1 cellular context compared by ENCODE assay signal in the genomic region with DNA sequence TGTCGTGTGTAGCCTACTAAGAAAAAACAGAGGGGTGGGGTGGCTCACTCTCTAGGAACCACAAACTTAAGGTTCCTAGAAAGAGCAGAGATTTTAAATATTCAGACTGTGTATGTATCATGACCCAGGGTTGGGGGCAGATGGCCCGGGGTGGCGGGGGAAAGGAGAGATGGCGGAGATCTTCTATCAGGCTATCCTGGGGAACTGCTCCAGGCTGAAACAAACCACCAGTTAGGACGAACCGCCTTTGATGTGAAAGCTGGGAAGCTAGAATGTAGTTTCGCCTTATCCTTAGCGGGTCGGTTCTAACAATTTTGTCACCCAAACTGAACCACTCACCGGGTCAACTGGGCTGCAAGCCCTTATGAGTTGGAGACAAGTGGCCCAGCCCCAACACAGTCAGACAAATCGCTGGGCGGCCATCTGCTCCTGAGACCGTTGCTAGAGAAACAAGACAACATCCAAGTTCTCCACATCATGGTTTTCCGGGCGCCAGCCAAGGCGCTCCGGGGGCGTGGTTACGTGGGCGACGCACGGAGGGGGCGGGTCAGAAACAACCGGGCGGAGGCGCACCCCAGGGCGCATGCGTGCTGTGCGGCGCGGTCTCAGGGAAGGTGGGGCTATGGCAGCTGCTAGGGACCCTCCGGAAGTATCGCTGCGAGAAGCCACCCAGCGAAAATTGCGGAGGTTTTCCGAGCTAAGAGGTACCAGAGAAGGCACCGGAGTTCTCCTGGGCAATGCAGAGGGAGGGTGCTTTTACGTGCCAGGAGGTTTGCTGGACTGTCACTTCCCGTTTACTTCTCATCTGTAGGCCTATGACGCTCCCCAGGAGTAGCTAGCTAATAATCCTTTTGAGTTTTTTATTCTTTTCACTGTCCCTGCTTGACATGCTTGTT.
TF ChIP-seq lines count a peak whose summit lies in the region.

TSS of gene FPGT (plus strand) at position 586 of the 896 bp plus-strand sequence. CDS start at position 623, 37 bp downstream.
TSS of gene LRRIQ3 (minus strand) at position 520 of the 896 bp plus-strand sequence. CDS start 14,492 bp downstream, outside the sequence.

TF ChIP-seq in HEK293, 187 proteins besides CTCF, POLR2A, EP300 and RAD21 (continued from another document and continues in another):
- TF ChIP-seq, protein P1, sequence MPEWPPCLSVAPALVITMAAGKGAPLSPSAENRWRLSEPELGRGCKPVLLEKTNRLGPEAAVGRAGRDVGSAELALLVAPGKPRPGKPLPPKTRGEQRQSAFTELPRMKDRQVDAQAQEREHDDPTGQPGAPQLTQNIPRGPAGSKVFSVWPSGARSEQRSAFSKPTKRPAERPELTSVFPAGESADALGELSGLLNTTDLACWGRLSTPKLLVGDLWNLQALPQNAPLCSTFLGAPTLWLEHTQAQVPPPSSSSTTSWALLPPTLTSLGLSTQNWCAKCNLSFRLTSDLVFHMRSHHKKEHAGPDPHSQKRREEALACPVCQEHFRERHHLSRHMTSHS (tag by site-specific recombination; IDR thresholded peaks at IDR 0.05), result no peak
- no peak for TF ChIP-seq ZBTB7A (tag by site-specific recombination; IDR thresholded peaks at IDR 0.05; ENCODE audit: low read depth)
- no peak for TF ChIP-seq ZBTB6 (tag by site-specific recombination; IDR thresholded peaks at IDR 0.05)
- no peak for TF ChIP-seq ZNF530 (tag by site-specific recombination; IDR thresholded peaks at IDR 0.05; ENCODE audit: low read depth)
- TF ChIP-seq, protein P2, sequence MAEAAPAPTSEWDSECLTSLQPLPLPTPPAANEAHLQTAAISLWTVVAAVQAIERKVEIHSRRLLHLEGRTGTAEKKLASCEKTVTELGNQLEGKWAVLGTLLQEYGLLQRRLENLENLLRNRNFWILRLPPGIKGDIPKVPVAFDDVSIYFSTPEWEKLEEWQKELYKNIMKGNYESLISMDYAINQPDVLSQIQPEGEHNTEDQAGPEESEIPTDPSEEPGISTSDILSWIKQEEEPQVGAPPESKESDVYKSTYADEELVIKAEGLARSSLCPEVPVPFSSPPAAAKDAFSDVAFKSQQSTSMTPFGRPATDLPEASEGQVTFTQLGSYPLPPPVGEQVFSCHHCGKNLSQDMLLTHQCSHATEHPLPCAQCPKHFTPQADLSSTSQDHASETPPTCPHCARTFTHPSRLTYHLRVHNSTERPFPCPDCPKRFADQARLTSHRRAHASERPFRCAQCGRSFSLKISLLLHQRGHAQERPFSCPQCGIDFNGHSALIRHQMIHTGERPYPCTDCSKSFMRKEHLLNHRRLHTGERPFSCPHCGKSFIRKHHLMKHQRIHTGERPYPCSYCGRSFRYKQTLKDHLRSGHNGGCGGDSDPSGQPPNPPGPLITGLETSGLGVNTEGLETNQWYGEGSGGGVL (tag by site-specific recombination; IDR thresholded peaks at IDR 0.05), result no peak
- TF ChIP-seq IKZF3 (tag by site-specific recombination; IDR thresholded peaks at IDR 0.05), result peak; percentile 70
- TF ChIP-seq, protein P3, sequence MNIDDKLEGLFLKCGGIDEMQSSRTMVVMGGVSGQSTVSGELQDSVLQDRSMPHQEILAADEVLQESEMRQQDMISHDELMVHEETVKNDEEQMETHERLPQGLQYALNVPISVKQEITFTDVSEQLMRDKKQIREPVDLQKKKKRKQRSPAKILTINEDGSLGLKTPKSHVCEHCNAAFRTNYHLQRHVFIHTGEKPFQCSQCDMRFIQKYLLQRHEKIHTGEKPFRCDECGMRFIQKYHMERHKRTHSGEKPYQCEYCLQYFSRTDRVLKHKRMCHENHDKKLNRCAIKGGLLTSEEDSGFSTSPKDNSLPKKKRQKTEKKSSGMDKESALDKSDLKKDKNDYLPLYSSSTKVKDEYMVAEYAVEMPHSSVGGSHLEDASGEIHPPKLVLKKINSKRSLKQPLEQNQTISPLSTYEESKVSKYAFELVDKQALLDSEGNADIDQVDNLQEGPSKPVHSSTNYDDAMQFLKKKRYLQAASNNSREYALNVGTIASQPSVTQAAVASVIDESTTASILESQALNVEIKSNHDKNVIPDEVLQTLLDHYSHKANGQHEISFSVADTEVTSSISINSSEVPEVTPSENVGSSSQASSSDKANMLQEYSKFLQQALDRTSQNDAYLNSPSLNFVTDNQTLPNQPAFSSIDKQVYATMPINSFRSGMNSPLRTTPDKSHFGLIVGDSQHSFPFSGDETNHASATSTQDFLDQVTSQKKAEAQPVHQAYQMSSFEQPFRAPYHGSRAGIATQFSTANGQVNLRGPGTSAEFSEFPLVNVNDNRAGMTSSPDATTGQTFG (tag by site-specific recombination; IDR thresholded peaks at IDR 0.05; ENCODE audit: borderline replicate concordance), result no peak
- no peak for TF ChIP-seq HOXA7 (CRISPR knock-in tag; IDR thresholded peaks at IDR 0.05; ENCODE audit: borderline replicate concordance)
- no peak for TF ChIP-seq ZNF274 (IDR thresholded peaks at IDR 0.05; ENCODE audit: low read length)
- TF ChIP-seq ZNF274 (tag by site-specific recombination; IDR thresholded peaks at IDR 0.05; ENCODE audit: borderline replicate concordance), result no peak
- peak; percentile 67 for TF ChIP-seq ZBTB8A (tag by site-specific recombination; IDR thresholded peaks at IDR 0.05)
- no peak for TF ChIP-seq ZNF433 (tag by site-specific recombination; IDR thresholded peaks at IDR 0.05; ENCODE audit: low read depth)
- TF ChIP-seq ZNF292 (tag by site-specific recombination; IDR thresholded peaks at IDR 0.05; ENCODE audit: borderline replicate concordance, low read depth), result no peak
- TF ChIP-seq ZNF2 (tag by site-specific recombination; IDR thresholded peaks at IDR 0.05), result no peak
- no peak for TF ChIP-seq ZNF23 (tag by site-specific recombination; IDR thresholded peaks at IDR 0.05; ENCODE audit: borderline replicate concordance)
- TF ChIP-seq SCRT1 (tag by site-specific recombination; IDR thresholded peaks at IDR 0.05; ENCODE audit: borderline replicate concordance), result no peak
- TF ChIP-seq ZNF404 (tag by site-specific recombination; IDR thresholded peaks at IDR 0.05), result no peak
- no peak for TF ChIP-seq ZNF514 (tag by site-specific recombination; IDR thresholded peaks at IDR 0.05)
- no peak for TF ChIP-seq OSR2 (tag by site-specific recombination; IDR thresholded peaks at IDR 0.05)
- peak; percentile 54; the same call in 1 of the 2 replicates for TF ChIP-seq ZNF335 (tag by site-specific recombination; conservative IDR thresholded peaks at IDR 0.05)
- no peak for TF ChIP-seq REPIN1 (tag by site-specific recombination; IDR thresholded peaks at IDR 0.05; ENCODE audit: low read depth)
- TF ChIP-seq ZFP3 (tag by site-specific recombination; IDR thresholded peaks at IDR 0.05; ENCODE audit: low read depth), result no peak
- no peak for TF ChIP-seq ZNF777 (tag by site-specific recombination; IDR thresholded peaks at IDR 0.05; ENCODE audit: borderline replicate concordance)
- TF ChIP-seq, protein P4, sequence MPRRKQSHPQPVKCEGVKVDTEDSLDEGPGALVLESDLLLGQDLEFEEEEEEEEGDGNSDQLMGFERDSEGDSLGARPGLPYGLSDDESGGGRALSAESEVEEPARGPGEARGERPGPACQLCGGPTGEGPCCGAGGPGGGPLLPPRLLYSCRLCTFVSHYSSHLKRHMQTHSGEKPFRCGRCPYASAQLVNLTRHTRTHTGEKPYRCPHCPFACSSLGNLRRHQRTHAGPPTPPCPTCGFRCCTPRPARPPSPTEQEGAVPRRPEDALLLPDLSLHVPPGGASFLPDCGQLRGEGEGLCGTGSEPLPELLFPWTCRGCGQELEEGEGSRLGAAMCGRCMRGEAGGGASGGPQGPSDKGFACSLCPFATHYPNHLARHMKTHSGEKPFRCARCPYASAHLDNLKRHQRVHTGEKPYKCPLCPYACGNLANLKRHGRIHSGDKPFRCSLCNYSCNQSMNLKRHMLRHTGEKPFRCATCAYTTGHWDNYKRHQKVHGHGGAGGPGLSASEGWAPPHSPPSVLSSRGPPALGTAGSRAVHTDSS (tag by site-specific recombination; IDR thresholded peaks at IDR 0.05), result no peak
- no peak for TF ChIP-seq ZNF211 (tag by site-specific recombination; IDR thresholded peaks at IDR 0.05; ENCODE audit: low read depth)
- no peak; the same call in 1 of the 2 replicates for TF ChIP-seq TRIM28 (IDR thresholded peaks at IDR 0.05; ENCODE audit: borderline replicate concordance, low read length)
- no peak for TF ChIP-seq ZNF223 (tag by site-specific recombination; IDR thresholded peaks at IDR 0.05)
- no peak for TF ChIP-seq PRDM2 (tag by site-specific recombination; IDR thresholded peaks at IDR 0.05; ENCODE audit: borderline replicate concordance)
- TF ChIP-seq PRDM4 (tag by site-specific recombination; IDR thresholded peaks at IDR 0.05), result no peak
- 0 out of 2 replicates have a peak, but pooled peaks have one; percentile 20 for TF ChIP-seq ZFP69B (tag by site-specific recombination; IDR thresholded peaks at IDR 0.05)
- TF ChIP-seq ZNF580 (tag by site-specific recombination; IDR thresholded peaks at IDR 0.05), result no peak
- no peak for TF ChIP-seq ZFP37 (tag by site-specific recombination; IDR thresholded peaks at IDR 0.05)
- TF ChIP-seq ZNF645 (tag by site-specific recombination; IDR thresholded peaks at IDR 0.05), result no peak
- no peak for TF ChIP-seq ZNF596 (tag by site-specific recombination; IDR thresholded peaks at IDR 0.05)
- no peak for TF ChIP-seq ZNF112 (tag by site-specific recombination; IDR thresholded peaks at IDR 0.05)
- TF ChIP-seq ZNF76 (tag by site-specific recombination; IDR thresholded peaks at IDR 0.05; ENCODE audit: borderline replicate concordance, low read depth), result no peak
- TF ChIP-seq WT1 (tag by site-specific recombination; IDR thresholded peaks at IDR 0.05), result no peak
- no peak for TF ChIP-seq ZNF132 (tag by site-specific recombination; IDR thresholded peaks at IDR 0.05; ENCODE audit: borderline replicate concordance)
- no peak for TF ChIP-seq ZNF324 (tag by site-specific recombination; IDR thresholded peaks at IDR 0.05)
